In the genomic region with DNA sequence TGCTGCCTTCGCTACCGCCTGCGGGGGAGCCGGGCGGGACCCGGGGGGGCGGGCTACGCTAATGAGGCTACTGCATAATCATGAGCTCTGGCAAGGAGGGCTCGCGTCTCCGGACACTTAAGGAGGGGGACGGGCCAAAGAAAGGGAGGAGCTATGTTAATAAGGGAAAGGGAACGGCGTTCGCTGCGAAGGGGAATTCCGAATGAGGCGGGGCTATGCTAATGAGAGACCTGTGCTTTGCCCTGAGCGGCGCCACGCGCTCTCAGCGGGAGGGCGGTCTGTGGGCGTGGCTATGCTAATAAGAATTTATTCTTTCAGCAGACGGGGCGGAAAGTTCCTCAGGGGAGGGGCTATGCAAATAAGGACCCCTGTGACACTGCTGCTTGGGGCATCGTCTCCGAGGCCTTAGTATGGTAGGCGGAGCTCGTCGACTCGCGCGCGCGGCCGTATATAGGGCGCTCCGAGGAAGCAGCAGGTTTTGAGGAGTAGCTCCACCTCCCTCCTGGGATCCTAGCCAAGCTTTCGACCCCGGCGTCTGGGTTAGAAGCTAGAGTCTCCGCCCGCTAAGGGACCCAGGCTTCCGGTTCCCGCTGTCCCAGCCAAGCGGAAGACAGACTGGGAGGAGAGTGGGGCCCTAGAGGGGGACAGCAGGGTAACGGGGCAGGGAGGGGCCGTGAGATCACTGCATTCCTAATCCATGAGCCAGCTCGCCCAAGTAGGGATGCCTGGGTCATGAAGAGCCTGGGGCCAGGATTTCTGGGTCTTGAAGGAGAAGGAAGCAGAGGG, we compare ENCODE assay signal across 1 cellular context.
TF ChIP-seq lines count a peak whose summit lies in the region.

A gene (minus strand): TSS at position 31 of the 786 bp plus-strand sequence. CDS start 45 bp downstream, outside the sequence.

TF ChIP-seq in HepG2, 621 proteins besides CTCF, POLR2A, EP300 and RAD21 (continued from another document and continues in another):
- TF ChIP-seq ZNF761 (CRISPR knock-in tag; conservative IDR thresholded peaks at IDR 0.05): no peak
- 0 out of 2 replicates have a peak, but pooled peaks have one; percentile 29 for TF ChIP-seq ZNF589 (CRISPR knock-in tag; conservative IDR thresholded peaks at IDR 0.05)
- TF ChIP-seq ZNF501 (CRISPR knock-in tag; IDR thresholded peaks at IDR 0.05): peak; percentile 78; the same call in 1 of the 2 replicates
- TF ChIP-seq, protein P1, sequence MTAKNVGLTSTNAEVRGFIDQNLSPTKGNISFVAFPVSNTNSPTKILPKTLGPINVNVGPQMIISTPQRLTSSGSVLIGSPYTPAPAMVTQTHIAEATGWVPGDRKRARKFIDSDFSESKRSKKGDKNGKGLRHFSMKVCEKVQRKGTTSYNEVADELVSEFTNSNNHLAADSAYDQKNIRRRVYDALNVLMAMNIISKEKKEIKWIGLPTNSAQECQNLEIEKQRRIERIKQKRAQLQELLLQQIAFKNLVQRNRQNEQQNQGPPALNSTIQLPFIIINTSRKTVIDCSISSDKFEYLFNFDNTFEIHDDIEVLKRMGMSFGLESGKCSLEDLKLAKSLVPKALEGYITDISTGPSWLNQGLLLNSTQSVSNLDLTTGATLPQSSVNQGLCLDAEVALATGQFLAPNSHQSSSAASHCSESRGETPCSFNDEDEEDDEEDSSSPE (CRISPR knock-in tag; IDR thresholded peaks at IDR 0.05): peak; percentile 58
- TF ChIP-seq KAT8 (CRISPR knock-in tag; IDR thresholded peaks at IDR 0.05): peak; percentile 83
- TF ChIP-seq, protein P2, sequence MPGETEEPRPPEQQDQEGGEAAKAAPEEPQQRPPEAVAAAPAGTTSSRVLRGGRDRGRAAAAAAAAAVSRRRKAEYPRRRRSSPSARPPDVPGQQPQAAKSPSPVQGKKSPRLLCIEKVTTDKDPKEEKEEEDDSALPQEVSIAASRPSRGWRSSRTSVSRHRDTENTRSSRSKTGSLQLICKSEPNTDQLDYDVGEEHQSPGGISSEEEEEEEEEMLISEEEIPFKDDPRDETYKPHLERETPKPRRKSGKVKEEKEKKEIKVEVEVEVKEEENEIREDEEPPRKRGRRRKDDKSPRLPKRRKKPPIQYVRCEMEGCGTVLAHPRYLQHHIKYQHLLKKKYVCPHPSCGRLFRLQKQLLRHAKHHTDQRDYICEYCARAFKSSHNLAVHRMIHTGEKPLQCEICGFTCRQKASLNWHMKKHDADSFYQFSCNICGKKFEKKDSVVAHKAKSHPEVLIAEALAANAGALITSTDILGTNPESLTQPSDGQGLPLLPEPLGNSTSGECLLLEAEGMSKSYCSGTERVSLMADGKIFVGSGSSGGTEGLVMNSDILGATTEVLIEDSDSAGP (CRISPR knock-in tag; IDR thresholded peaks at IDR 0.05; ENCODE audit: borderline replicate concordance): peak; percentile 68; the same call in 1 of the 2 replicates
- TF ChIP-seq ZFY (CRISPR knock-in tag; IDR thresholded peaks at IDR 0.05): peak; percentile 21; the same call in 1 of the 2 replicates
- TF ChIP-seq RBM39 (IDR thresholded peaks at IDR 0.05; ENCODE audit: low read depth, low read length, poor library complexity, severe bottlenecking): peak; percentile 54
- TF ChIP-seq ZNF430 (CRISPR knock-in tag; IDR thresholded peaks at IDR 0.05): 0 out of 2 replicates have a peak, but pooled peaks have one; percentile 41
- TF ChIP-seq ZFX (CRISPR knock-in tag; IDR thresholded peaks at IDR 0.05; ENCODE audit: low read depth): peak; percentile 72; the same call in 1 of the 2 replicates
- TF ChIP-seq ZNF333 (CRISPR knock-in tag; IDR thresholded peaks at IDR 0.05; ENCODE audit: borderline replicate concordance): no peak
- TF ChIP-seq, protein P3, sequence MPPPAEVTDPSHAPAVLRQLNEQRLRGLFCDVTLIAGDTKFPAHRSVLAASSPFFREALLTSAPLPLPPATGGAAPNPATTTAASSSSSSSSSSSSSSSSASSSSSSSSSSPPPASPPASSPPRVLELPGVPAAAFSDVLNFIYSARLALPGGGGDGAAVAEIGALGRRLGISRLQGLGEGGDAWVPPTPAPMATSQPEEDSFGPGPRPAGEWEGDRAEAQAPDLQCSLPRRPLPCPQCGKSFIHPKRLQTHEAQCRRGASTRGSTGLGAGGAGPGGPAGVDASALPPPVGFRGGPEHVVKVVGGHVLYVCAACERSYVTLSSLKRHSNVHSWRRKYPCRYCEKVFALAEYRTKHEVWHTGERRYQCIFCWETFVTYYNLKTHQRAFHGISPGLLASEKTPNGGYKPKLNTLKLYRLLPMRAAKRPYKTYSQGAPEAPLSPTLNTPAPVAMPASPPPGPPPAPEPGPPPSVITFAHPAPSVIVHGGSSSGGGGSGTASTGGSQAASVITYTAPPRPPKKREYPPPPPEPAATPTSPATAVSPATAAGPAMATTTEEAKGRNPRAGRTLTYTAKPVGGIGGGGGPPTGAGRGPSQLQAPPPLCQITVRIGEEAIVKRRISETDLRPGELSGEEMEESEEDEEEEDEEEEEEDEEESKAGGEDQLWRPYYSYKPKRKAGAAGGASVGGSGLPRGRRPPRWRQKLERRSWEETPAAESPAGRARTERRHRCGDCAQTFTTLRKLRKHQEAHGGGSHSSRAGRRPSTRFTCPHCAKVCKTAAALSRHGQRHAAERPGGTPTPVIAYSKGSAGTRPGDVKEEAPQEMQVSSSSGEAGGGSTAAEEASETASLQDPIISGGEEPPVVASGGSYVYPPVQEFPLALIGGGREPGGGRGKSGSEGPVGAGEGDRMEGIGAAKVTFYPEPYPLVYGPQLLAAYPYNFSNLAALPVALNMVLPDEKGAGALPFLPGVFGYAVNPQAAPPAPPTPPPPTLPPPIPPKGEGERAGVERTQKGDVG (CRISPR knock-in tag; IDR thresholded peaks at IDR 0.05; ENCODE audit: borderline replicate concordance): no peak
- peak; percentile 65; the same call in 1 of the 2 replicates for TF ChIP-seq FOXK1 (CRISPR knock-in tag; IDR thresholded peaks at IDR 0.05; ENCODE audit: borderline replicate concordance, low read depth)
- TF ChIP-seq, protein P4, sequence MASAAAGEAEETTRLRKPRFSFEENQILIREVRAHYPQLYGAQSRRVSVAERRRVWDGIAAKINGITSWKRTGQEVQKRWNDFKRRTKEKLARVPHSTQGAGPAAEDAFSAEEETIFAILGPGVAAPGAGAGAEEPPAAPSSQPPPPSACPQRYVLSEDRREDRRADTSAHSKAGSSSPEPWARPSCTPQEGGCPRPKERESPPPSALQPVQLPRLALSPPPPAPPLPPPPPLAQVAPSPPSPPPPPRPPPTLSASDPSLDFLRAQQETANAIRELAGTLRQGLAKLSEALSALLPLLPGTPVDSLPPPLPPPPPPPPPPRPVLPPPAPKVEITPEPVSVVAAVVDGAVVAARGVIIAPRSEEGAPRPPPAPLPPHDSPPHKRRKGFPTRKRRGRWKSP (CRISPR knock-in tag; IDR thresholded peaks at IDR 0.05): no peak
- TF ChIP-seq, protein P5, sequence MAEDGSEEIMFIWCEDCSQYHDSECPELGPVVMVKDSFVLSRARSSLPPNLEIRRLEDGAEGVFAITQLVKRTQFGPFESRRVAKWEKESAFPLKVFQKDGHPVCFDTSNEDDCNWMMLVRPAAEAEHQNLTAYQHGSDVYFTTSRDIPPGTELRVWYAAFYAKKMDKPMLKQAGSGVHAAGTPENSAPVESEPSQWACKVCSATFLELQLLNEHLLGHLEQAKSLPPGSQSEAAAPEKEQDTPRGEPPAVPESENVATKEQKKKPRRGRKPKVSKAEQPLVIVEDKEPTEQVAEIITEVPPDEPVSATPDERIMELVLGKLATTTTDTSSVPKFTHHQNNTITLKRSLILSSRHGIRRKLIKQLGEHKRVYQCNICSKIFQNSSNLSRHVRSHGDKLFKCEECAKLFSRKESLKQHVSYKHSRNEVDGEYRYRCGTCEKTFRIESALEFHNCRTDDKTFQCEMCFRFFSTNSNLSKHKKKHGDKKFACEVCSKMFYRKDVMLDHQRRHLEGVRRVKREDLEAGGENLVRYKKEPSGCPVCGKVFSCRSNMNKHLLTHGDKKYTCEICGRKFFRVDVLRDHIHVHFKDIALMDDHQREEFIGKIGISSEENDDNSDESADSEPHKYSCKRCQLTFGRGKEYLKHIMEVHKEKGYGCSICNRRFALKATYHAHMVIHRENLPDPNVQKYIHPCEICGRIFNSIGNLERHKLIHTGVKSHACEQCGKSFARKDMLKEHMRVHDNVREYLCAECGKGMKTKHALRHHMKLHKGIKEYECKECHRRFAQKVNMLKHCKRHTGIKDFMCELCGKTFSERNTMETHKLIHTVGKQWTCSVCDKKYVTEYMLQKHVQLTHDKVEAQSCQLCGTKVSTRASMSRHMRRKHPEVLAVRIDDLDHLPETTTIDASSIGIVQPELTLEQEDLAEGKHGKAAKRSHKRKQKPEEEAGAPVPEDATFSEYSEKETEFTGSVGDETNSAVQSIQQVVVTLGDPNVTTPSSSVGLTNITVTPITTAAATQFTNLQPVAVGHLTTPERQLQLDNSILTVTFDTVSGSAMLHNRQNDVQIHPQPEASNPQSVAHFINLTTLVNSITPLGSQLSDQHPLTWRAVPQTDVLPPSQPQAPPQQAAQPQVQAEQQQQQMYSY (CRISPR knock-in tag; IDR thresholded peaks at IDR 0.05): no peak
- peak; percentile 97 for TF ChIP-seq PHF21A (CRISPR knock-in tag; IDR thresholded peaks at IDR 0.05)
- peak; percentile 79 for TF ChIP-seq ZNF143 (CRISPR knock-in tag; IDR thresholded peaks at IDR 0.05)
- TF ChIP-seq, protein P6, sequence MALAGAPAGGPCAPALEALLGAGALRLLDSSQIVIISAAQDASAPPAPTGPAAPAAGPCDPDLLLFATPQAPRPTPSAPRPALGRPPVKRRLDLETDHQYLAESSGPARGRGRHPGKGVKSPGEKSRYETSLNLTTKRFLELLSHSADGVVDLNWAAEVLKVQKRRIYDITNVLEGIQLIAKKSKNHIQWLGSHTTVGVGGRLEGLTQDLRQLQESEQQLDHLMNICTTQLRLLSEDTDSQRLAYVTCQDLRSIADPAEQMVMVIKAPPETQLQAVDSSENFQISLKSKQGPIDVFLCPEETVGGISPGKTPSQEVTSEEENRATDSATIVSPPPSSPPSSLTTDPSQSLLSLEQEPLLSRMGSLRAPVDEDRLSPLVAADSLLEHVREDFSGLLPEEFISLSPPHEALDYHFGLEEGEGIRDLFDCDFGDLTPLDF (CRISPR knock-in tag; IDR thresholded peaks at IDR 0.05): 0 out of 2 replicates have a peak, but pooled peaks have one; percentile 56
- 0 out of 2 replicates have a peak, but pooled peaks have one; percentile 30 for TF ChIP-seq GATA4 (IDR thresholded peaks at IDR 0.05; ENCODE audit: borderline replicate concordance, low read depth)
- TF ChIP-seq ZNF678 (CRISPR knock-in tag; IDR thresholded peaks at IDR 0.05): 0 out of 2 replicates have a peak, but pooled peaks have one; percentile 59
- 0 out of 2 replicates have a peak, but pooled peaks have one; percentile 50 for TF ChIP-seq TARDBP (CRISPR knock-in tag; IDR thresholded peaks at IDR 0.05)
- peak; percentile 71; the same call in 1 of the 2 replicates for TF ChIP-seq HDAC2 (CRISPR knock-in tag; IDR thresholded peaks at IDR 0.05)
- peak; percentile 81 for TF ChIP-seq SKI (IDR thresholded peaks at IDR 0.05; ENCODE audit: partially characterized antibody)
- TF ChIP-seq PAX8 (CRISPR knock-in tag; IDR thresholded peaks at IDR 0.05; ENCODE audit: borderline replicate concordance): no peak
- TF ChIP-seq, protein P7, sequence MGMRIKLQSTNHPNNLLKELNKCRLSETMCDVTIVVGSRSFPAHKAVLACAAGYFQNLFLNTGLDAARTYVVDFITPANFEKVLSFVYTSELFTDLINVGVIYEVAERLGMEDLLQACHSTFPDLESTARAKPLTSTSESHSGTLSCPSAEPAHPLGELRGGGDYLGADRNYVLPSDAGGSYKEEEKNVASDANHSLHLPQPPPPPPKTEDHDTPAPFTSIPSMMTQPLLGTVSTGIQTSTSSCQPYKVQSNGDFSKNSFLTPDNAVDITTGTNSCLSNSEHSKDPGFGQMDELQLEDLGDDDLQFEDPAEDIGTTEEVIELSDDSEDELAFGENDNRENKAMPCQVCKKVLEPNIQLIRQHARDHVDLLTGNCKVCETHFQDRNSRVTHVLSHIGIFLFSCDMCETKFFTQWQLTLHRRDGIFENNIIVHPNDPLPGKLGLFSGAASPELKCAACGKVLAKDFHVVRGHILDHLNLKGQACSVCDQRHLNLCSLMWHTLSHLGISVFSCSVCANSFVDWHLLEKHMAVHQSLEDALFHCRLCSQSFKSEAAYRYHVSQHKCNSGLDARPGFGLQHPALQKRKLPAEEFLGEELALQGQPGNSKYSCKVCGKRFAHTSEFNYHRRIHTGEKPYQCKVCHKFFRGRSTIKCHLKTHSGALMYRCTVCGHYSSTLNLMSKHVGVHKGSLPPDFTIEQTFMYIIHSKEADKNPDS (CRISPR knock-in tag; IDR thresholded peaks at IDR 0.05): no peak
- peak; percentile 86 for TF ChIP-seq ASH2L (IDR thresholded peaks at IDR 0.05; ENCODE audit: insufficient read length, low read depth, low read length)
- TF ChIP-seq GATAD2A (CRISPR knock-in tag; IDR thresholded peaks at IDR 0.05): peak; percentile 88
- TF ChIP-seq ZNF557 (CRISPR knock-in tag; IDR thresholded peaks at IDR 0.05): no peak
- peak; percentile 85 for TF ChIP-seq ZNF788 (CRISPR knock-in tag; IDR thresholded peaks at IDR 0.05; ENCODE audit: borderline replicate concordance)
- TF ChIP-seq, protein P8, sequence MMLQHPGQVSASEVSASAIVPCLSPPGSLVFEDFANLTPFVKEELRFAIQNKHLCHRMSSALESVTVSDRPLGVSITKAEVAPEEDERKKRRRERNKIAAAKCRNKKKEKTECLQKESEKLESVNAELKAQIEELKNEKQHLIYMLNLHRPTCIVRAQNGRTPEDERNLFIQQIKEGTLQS (CRISPR knock-in tag; IDR thresholded peaks at IDR 0.05): peak; percentile 95
- peak; percentile 69 for TF ChIP-seq ATF7 (IDR thresholded peaks at IDR 0.05)
- peak; percentile 96 for TF ChIP-seq ATF7 (CRISPR knock-in tag; IDR thresholded peaks at IDR 0.05)
- TF ChIP-seq DMAP1 (CRISPR knock-in tag; IDR thresholded peaks at IDR 0.05): peak; percentile 64; the same call in 1 of the 2 replicates
- no peak for TF ChIP-seq EEA1 (CRISPR knock-in tag; IDR thresholded peaks at IDR 0.05; ENCODE audit: borderline replicate concordance)
- no peak for TF ChIP-seq SOX13 (IDR thresholded peaks at IDR 0.05)
- peak in 1 of 2 experiments; percentile 36; a peak in 1 of 4 replicates for TF ChIP-seq SOX13 (CRISPR knock-in tag; conservative IDR thresholded peaks at IDR 0.05 in 1 of 2, IDR thresholded peaks at IDR 0.05 in 1 of 2)
- TF ChIP-seq, protein P9, sequence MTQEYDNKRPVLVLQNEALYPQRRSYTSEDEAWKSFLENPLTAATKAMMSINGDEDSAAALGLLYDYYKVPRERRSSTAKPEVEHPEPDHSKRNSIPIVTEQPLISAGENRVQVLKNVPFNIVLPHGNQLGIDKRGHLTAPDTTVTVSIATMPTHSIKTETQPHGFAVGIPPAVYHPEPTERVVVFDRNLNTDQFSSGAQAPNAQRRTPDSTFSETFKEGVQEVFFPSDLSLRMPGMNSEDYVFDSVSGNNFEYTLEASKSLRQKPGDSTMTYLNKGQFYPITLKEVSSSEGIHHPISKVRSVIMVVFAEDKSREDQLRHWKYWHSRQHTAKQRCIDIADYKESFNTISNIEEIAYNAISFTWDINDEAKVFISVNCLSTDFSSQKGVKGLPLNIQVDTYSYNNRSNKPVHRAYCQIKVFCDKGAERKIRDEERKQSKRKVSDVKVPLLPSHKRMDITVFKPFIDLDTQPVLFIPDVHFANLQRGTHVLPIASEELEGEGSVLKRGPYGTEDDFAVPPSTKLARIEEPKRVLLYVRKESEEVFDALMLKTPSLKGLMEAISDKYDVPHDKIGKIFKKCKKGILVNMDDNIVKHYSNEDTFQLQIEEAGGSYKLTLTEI (CRISPR knock-in tag; conservative IDR thresholded peaks at IDR 0.05): no peak
- no peak for TF ChIP-seq ZNF83 (CRISPR knock-in tag; IDR thresholded peaks at IDR 0.05; ENCODE audit: borderline replicate concordance)
- peak; percentile 56; the same call in 1 of the 2 replicates for TF ChIP-seq SOX5 (CRISPR knock-in tag; IDR thresholded peaks at IDR 0.05; ENCODE audit: borderline replicate concordance)
- TF ChIP-seq HOXA5 (CRISPR knock-in tag; IDR thresholded peaks at IDR 0.05): peak; percentile 48; the same call in 1 of the 2 replicates
- TF ChIP-seq ZC3H4 (CRISPR knock-in tag; IDR thresholded peaks at IDR 0.05; ENCODE audit: borderline replicate concordance): no peak
- TF ChIP-seq POLR2AphosphoS2 (IDR thresholded peaks at IDR 0.05; ENCODE audit: low read depth, low read length): peak; percentile 76
